In genomic region chr10:111151595-111151994, GRCh38 we compare ENCODE assay signal across 23 cellular contexts.
"Had no signal": no experiment of that assay in that cellular context is flagged by ENCODE, and none has a peak within 500 bp of the region (broad histone marks: within the 10 kb centered on the region; RNA-seq: fewer than 3 reads in every experiment).

No MANE protein-coding gene starts in this region.

- H3K4me3 Mint-ChIP-seq: activated naive CD4-positive, alpha-beta T cell treated with anti-CD3 and anti-CD28 coated beads for 36 hours; activated T-cell treated with anti-CD3 and anti-CD28 coated beads, Interleukin-2, amount 50 U/mL, for 4 hours; mesothelial cell of epicardium; natural killer cell treated with Interleukin-12 subunit alpha and Interleukin-12 subunit beta and Interleukin-15 and Interleukin-18, amount 100 ng/mL, for 72 hours; stimulated activated naive CD8-positive, alpha-beta T cell treated with anti-CD3 and anti-CD28 coated beads, Interleukin-15, Interleukin-2, amounts not matched to agents 100 ng/mL and 50 ng/mL, for 24 hours had no signal

- ATAC-seq: activated CD4-positive, CD25-positive, alpha-beta regulatory T cell treated with anti-CD3 and anti-CD28 coated beads, Interleukin-2, amount 50 U/mL, for 24 hours; activated T-cell treated with anti-CD3 and anti-CD28 coated beads, Interleukin-2, amount 50 U/mL, for 4 hours; body of pancreas; left lobe of liver; natural killer cell treated with Interleukin-12 subunit alpha and Interleukin-12 subunit beta and Interleukin-15 and Interleukin-18, amount 100 ng/mL, for 72 hours had no signal

- DNase-seq: activated CD4-positive, alpha-beta T cell treated with anti-CD3 and anti-CD28 coated beads, Interleukin-2, amount 50 U/mL, for 1 hour; activated CD8-positive, alpha-beta memory T cell treated with anti-CD3 and anti-CD28 coated beads, Interleukin-2, amount 50 U/mL, for 4 hours; activated naive CD4-positive, alpha-beta T cell treated with anti-CD3 and anti-CD28 coated beads for 36 hours; activated T-cell treated with anti-CD3 and anti-CD28 coated beads, Interleukin-2, amount 50 U/mL, for 4 hours; body of pancreas; caudate nucleus; colonic mucosa; foreskin melanocyte; glutamatergic neuron; hippocampal formation; occipital lobe; posterior cingulate gyrus; small intestine; stimulated activated CD4-positive, alpha-beta T cell treated with anti-CD3 and anti-CD28 coated beads, Interleukin-15, amount 100 ng/mL, for 24 hours; stimulated activated CD4-positive, alpha-beta T cell treated with anti-CD3 and anti-CD28 coated beads, Interleukin-2, amount 100 ng/mL, for 48 hours had no signal

- H3K9me3 ChIP-seq: body of pancreas, colonic mucosa, right atrium auricular region, tibial nerve had no signal

- H3K4me1 ChIP-seq: body of pancreas, colonic mucosa, right atrium auricular region, tibial nerve had no signal

- H3K36me3 Mint-ChIP-seq: mesothelial cell of epicardium; natural killer cell treated with Interleukin-12 subunit alpha and Interleukin-12 subunit beta and Interleukin-15 and Interleukin-18, amount 100 ng/mL, for 72 hours had no signal

- H3K36me3 ChIP-seq: colonic mucosa, right atrium auricular region, tibial nerve had no signal

- H3K9me3 Mint-ChIP-seq: activated naive CD4-positive, alpha-beta T cell treated with anti-CD3 and anti-CD28 coated beads for 36 hours; activated T-cell treated with anti-CD3 and anti-CD28 coated beads, Interleukin-2, amount 50 U/mL, for 4 hours; mesothelial cell of epicardium; natural killer cell treated with Interleukin-12 subunit alpha and Interleukin-12 subunit beta and Interleukin-15 and Interleukin-18, amount 100 ng/mL, for 72 hours; stimulated activated naive CD8-positive, alpha-beta T cell treated with anti-CD3 and anti-CD28 coated beads, Interleukin-15, Interleukin-2, amounts not matched to agents 100 ng/mL and 50 ng/mL, for 24 hours had no signal

- H3K27ac Mint-ChIP-seq: activated naive CD4-positive, alpha-beta T cell treated with anti-CD3 and anti-CD28 coated beads for 36 hours; mesothelial cell of epicardium; natural killer cell treated with Interleukin-12 subunit alpha and Interleukin-12 subunit beta and Interleukin-15 and Interleukin-18, amount 100 ng/mL, for 72 hours; stimulated activated naive CD8-positive, alpha-beta T cell treated with anti-CD3 and anti-CD28 coated beads, Interleukin-15, Interleukin-2, amounts not matched to agents 100 ng/mL and 50 ng/mL, for 24 hours had no signal

- H3K27me3 ChIP-seq: body of pancreas, colonic mucosa, right atrium auricular region, tibial nerve had no signal

- H3K4me3 ChIP-seq: body of pancreas, colonic mucosa, lung, right atrium auricular region, tibial nerve had no signal
